In genomic region chr4:88697588-88698329, GRCh38 we compare ENCODE assay signal across 8 cellular contexts. TPM values are rescaled to one million over a fixed set of nuclear protein-coding genes. Genes with fewer than 3 reads are reported as not detected.
DNase-seq lines count a peak whose midpoint lies in the region; ATAC-seq and TF ChIP-seq lines count a peak whose summit lies in the region.

Gene NAP1L5, minus strand, starts transcription at chr4:88697829. Its CDS starts 75 bp downstream, at chr4:88697754.

- H3K18ac ChIP-seq in mesenchymal stem cell (ENCODE audit: low read depth in 1 of 2, low read length in 2 of 2): peak within 1 kb of the TSS in 1 of 2 experiments; percentile 78

- H3K9me3 ChIP-seq in mesenchymal stem cell (ENCODE audit: control insufficient read depth, low read length) (no peaks in the 10 kb centered on the region), Caco-2 (no peaks in the 10 kb centered on the region)

- peak within 1 kb of the TSS in 1 of 2 experiments; percentile 79 for H3K14ac ChIP-seq in mesenchymal stem cell (ENCODE audit: low read length in 2 of 2)

- intact Hi-C loops in Caco-2 (cut with micrococcal nuclease; ENCODE audit: unreplicated experiment): no loop called here

- no peaks in the 10 kb centered on the region for H3K4me1 Mint-ChIP-seq in Caco-2 (ENCODE audit: low read depth, unreplicated experiment)

- H3K79me1 ChIP-seq in mesenchymal stem cell (replicated peaks; ENCODE audit: low read length, poor library complexity, severe bottlenecking): peaks cover 4% of the 10 kb centered on the region

- no peak within 1 kb of the TSS for H2BK5ac ChIP-seq in mesenchymal stem cell (ENCODE audit: low read depth, low read length, poor library complexity, severe bottlenecking)

- H3K27ac Mint-ChIP-seq in Caco-2 (ENCODE audit: unreplicated experiment): no peak within 1 kb of the TSS

- no peak within 1 kb of the TSS for H3K27ac ChIP-seq in mesenchymal stem cell (ENCODE audit: low read length, poor library complexity, severe bottlenecking)

- peaks cover 0 to 4% of the 10 kb centered on the region in 2 experiments for H3K36me3 ChIP-seq in mesenchymal stem cell (ENCODE audit: control insufficient read depth in 1 of 2, insufficient read depth in 2 of 2, low read depth in 1 of 2, low read length in 2 of 2)
- H3K36me3 ChIP-seq in Caco-2 (ENCODE audit: control insufficient read depth, insufficient read depth, low read length): no peaks in the 10 kb centered on the region

- H2AK5ac ChIP-seq in mesenchymal stem cell (ENCODE audit: low read length, severe bottlenecking): no peak within 1 kb of the TSS

- CTCF ChIA-PET in Caco-2 (lab: Charles Lee): no interaction called here

- H3K9ac ChIP-seq in mesenchymal stem cell (ENCODE audit: low read length): peak within 1 kb of the TSS; percentile 89

- no peak within 1 kb of the TSS for H3K23ac ChIP-seq in mesenchymal stem cell (ENCODE audit: low read length in 2 of 2)

- H2BK120ac ChIP-seq in mesenchymal stem cell (ENCODE audit: low read depth, low read length): no peak within 1 kb of the TSS

- H3K4me2 ChIP-seq in mesenchymal stem cell (ENCODE audit: low read length, poor library complexity, severe bottlenecking): peak within 1 kb of the TSS; percentile 77

- no TSS peak for BruUV-seq in Caco-2 (replicated peaks; lab: Mats Ljungman, UMichigan)

- no peaks in the 10 kb centered on the region for H3K27me3 Mint-ChIP-seq in Caco-2 (ENCODE audit: insufficient read depth, unreplicated experiment)

- H3K4me3 ChIP-seq in mesenchymal stem cell (ENCODE audit: insufficient read depth in 1 of 2, low read depth in 1 of 2, low read length in 2 of 2): peak within 1 kb of the TSS; percentile 72 to 78
- H3K4me3 ChIP-seq in Caco-2 (ENCODE audit: low read depth, low read length): no peak within 1 kb of the TSS

- ATAC-seq in GM18498 (IDR thresholded peaks at IDR 0.05; ENCODE audit: unreplicated experiment) (peak; percentile 96), HG02840 (IDR thresholded peaks at IDR 0.05; ENCODE audit: low FRiP score, unreplicated experiment) (peak; percentile 93)

- no peak within 1 kb of the TSS for H2BK12ac ChIP-seq in mesenchymal stem cell (ENCODE audit: low read length in 2 of 2)

- peak; percentile 60 to 76 for DNase-seq in NCI-H2081 (lab: John Stamatoyannopoulos, UW)
- DNase-seq in activated CD8-positive, alpha-beta memory T cell treated with anti-CD3 and anti-CD28 coated beads for 1 hour (ENCODE audit: extremely low read depth in 1 of 2, low read depth in 1 of 2): peak; percentile 37 to 44
- DNase-seq in effector CD8-positive, alpha-beta T cell (lab: John Stamatoyannopoulos, UW): peak; percentile 48
- peak; percentile 76 for DNase-seq in mesenchymal stem cell
- peak; percentile 24 for DNase-seq in stimulated activated CD8-positive, alpha-beta memory T cell treated with anti-CD3 and anti-CD28 coated beads, Interleukin-15, amount 100 ng/mL, for 1 hour (ENCODE audit: low read depth)
- no peak for DNase-seq in Caco-2

- H3K4me1 ChIP-seq in mesenchymal stem cell (ENCODE audit: control insufficient read depth, insufficient read depth, low read depth, low read length): no peaks in the 10 kb centered on the region
- no peaks in the 10 kb centered on the region for H3K4me1 ChIP-seq in Caco-2

- no peak within 1 kb of the TSS for H3K4me3 Mint-ChIP-seq in Caco-2 (ENCODE audit: unreplicated experiment)

- peaks cover 6% of the 10 kb centered on the region for H3K36me3 Mint-ChIP-seq in Caco-2 (ENCODE audit: insufficient read depth, unreplicated experiment)

- H3K4ac ChIP-seq in mesenchymal stem cell (ENCODE audit: low read depth in 1 of 2, low read length in 2 of 2): no peak within 1 kb of the TSS

- no peak within 1 kb of the TSS for H2BK15ac ChIP-seq in mesenchymal stem cell (ENCODE audit: low read depth, poor library complexity, severe bottlenecking)

- H4K91ac ChIP-seq in mesenchymal stem cell (ENCODE audit: low read length): no peak within 1 kb of the TSS

- no peaks in the 10 kb centered on the region for H3K9me3 Mint-ChIP-seq in Caco-2 (ENCODE audit: unreplicated experiment)

- 65% methylated on average over 40 of the region's 40 CpGs for WGBS in mesenchymal stem cell

- POLR2A ChIA-PET in Caco-2 (lab: Charles Lee): no interaction called here

- peak within 1 kb of the TSS; percentile 37 for H2AFZ ChIP-seq in mesenchymal stem cell (ENCODE audit: low read depth, low read length)

- no peak for TF ChIP-seq CTCF in Caco-2 (IDR thresholded peaks at IDR 0.05; ENCODE audit: insufficient read depth in 1 of 2, low read depth in 1 of 2, low read length in 1 of 2, severe bottlenecking in 1 of 2, unreplicated experiment in 1 of 2)

- no peaks in the 10 kb centered on the region for H3K27me3 ChIP-seq in mesenchymal stem cell (ENCODE audit: control insufficient read depth in 1 of 2, insufficient read depth in 1 of 2, low read length in 2 of 2)
- H3K27me3 ChIP-seq in Caco-2 (replicated peaks; ENCODE audit: control insufficient read depth, insufficient read depth, low read length): no peaks in the 10 kb centered on the region

- peak within 1 kb of the TSS; percentile 19 for H4K8ac ChIP-seq in mesenchymal stem cell (ENCODE audit: low read length)

RNA-seq across cellular contexts. Expression of gene NAP1L5, which starts in this region (rescaled TPM):
- 9.1 TPM for polyA plus RNA-seq in mesenchymal stem cell (2013, experiment 1 of 2)
- polyA plus RNA-seq in mesenchymal stem cell (2013, experiment 2 of 2): 9.6 TPM
- not detected in 2 replicates for total RNA-seq in Caco-2 (2022)

Comparison
In these comparisons a context has a peak if more than half of its experiments do, and no peak if none do; other contexts are left out.
1. DNase-seq: peak in NCI-H2081 (2 of 2), activated CD8-positive, alpha-beta memory T cell treated with anti-CD3 and anti-CD28 coated beads for 1 hour (2 of 2), effector CD8-positive, alpha-beta T cell (single experiment), mesenchymal stem cell (single experiment) and stimulated activated CD8-positive, alpha-beta memory T cell treated with anti-CD3 and anti-CD28 coated beads, Interleukin-15, amount 100 ng/mL, for 1 hour (single experiment); none in Caco-2 (0 of 2).